ENCODE assay signal across 8 cellular contexts in genomic region chr4:99946346-99947189, GRCh38. TPM values are rescaled to one million over a fixed set of nuclear protein-coding genes. Genes with fewer than 3 reads are reported as not detected.
A peak's percentile ranks its signal among the peaks of the same experiment; 100 is the strongest.
DNase-seq lines count a peak whose midpoint lies in the region; ATAC-seq lines count a peak whose summit lies in the region.

DNAJB14 (minus strand) TSS chr4:99946618; CDS start chr4:99946571, 47 bp downstream.

- H4K91ac ChIP-seq in mesenchymal stem cell (ENCODE audit: low read length) = peak within 1 kb of the TSS; percentile 85

- peaks cover 26 to 42% of the 10 kb centered on the region in 2 donors for H3K4me1 Mint-ChIP-seq in effector memory CD8-positive, alpha-beta T cell (ENCODE audit: low read depth in 2 of 2)

- 1% methylated on average over 55 of the region's 87 CpGs for WGBS in mesenchymal stem cell

- H3K27me3 Mint-ChIP-seq in effector memory CD8-positive, alpha-beta T cell = no peaks in the 10 kb centered on the region

- peak within 1 kb of the TSS; percentile 81 for H2BK120ac ChIP-seq in mesenchymal stem cell (ENCODE audit: low read depth, low read length)

- H3K9ac ChIP-seq in mesenchymal stem cell (ENCODE audit: low read length) = peak within 1 kb of the TSS; percentile 96

- ATAC-seq in GM19025 (IDR thresholded peaks at IDR 0.05; ENCODE audit: low read depth, unreplicated experiment) (peak; percentile 45), HG03280 (IDR thresholded peaks at IDR 0.05; ENCODE audit: unreplicated experiment) (peak; percentile 43)
- ATAC-seq in effector memory CD8-positive, alpha-beta T cell (replicated peaks) = peak; percentile 55

- H3K27me3 ChIP-seq in mesenchymal stem cell (ENCODE audit: control insufficient read depth in 1 of 2, insufficient read depth in 1 of 2, low read length in 2 of 2) = no peaks in the 10 kb centered on the region

- H3K9me3 Mint-ChIP-seq in effector memory CD8-positive, alpha-beta T cell = no peaks in the 10 kb centered on the region

- peak within 1 kb of the TSS; percentile 77 for H2BK15ac ChIP-seq in mesenchymal stem cell (ENCODE audit: low read depth, poor library complexity, severe bottlenecking)

- H3K4ac ChIP-seq in mesenchymal stem cell (ENCODE audit: low read depth in 1 of 2, low read length in 2 of 2) = peak within 1 kb of the TSS; percentile 97

- DNase-seq in Ammon's horn (ENCODE audit: low spot score) = peak; percentile 81
- peak; percentile 77 for DNase-seq in NCI-H82 (lab: John Stamatoyannopoulos, UW)
- DNase-seq in activated CD8-positive, alpha-beta memory T cell treated with anti-CD3 and anti-CD28 coated beads for 24 hours = peak; percentile 89
- DNase-seq in effector memory CD8-positive, alpha-beta T cell = peak; percentile 74 to 77 (median 75)
- DNase-seq in mesenchymal stem cell = peak; percentile 77
- peak; percentile 73 for DNase-seq in stimulated activated CD8-positive, alpha-beta memory T cell treated with anti-CD3 and anti-CD28 coated beads, Interleukin-12 subunit alpha, Interleukin-12 subunit beta, amount 100 ng/mL, for 4 hours (ENCODE audit: low read depth)

- peak within 1 kb of the TSS; percentile 93 for H2AFZ ChIP-seq in mesenchymal stem cell (ENCODE audit: low read depth, low read length)

- peak within 1 kb of the TSS; percentile 85 for H3K4me2 ChIP-seq in mesenchymal stem cell (ENCODE audit: low read length, poor library complexity, severe bottlenecking)

- peaks cover 4% of the 10 kb centered on the region for H3K4me1 ChIP-seq in mesenchymal stem cell (ENCODE audit: control insufficient read depth, insufficient read depth, low read depth, low read length)

- H3K27ac ChIP-seq in mesenchymal stem cell (ENCODE audit: low read length, poor library complexity, severe bottlenecking) = peak within 1 kb of the TSS; percentile 92

- peak within 1 kb of the TSS; percentile 83 to 85 for H3K4me3 ChIP-seq in mesenchymal stem cell (ENCODE audit: insufficient read depth in 1 of 2, low read depth in 1 of 2, low read length in 2 of 2)

- H2AK5ac ChIP-seq in mesenchymal stem cell (ENCODE audit: low read length, severe bottlenecking) = peak within 1 kb of the TSS; percentile 52

- H2BK5ac ChIP-seq in mesenchymal stem cell (ENCODE audit: low read depth, low read length, poor library complexity, severe bottlenecking) = peak within 1 kb of the TSS; percentile 75

- H3K36me3 ChIP-seq in mesenchymal stem cell (ENCODE audit: control insufficient read depth in 1 of 2, insufficient read depth in 2 of 2, low read depth in 1 of 2, low read length in 2 of 2) = peaks cover 2 to 17% of the 10 kb centered on the region in 2 experiments

- peak within 1 kb of the TSS; percentile 84 to 93 for H3K18ac ChIP-seq in mesenchymal stem cell (ENCODE audit: low read depth in 1 of 2, low read length in 2 of 2)

- no peaks in the 10 kb centered on the region for H3K79me1 ChIP-seq in mesenchymal stem cell (replicated peaks; ENCODE audit: low read length, poor library complexity, severe bottlenecking)

- H2BK12ac ChIP-seq in mesenchymal stem cell (ENCODE audit: low read length in 2 of 2) = peak within 1 kb of the TSS; percentile 14 to 73

- H3K23ac ChIP-seq in mesenchymal stem cell (ENCODE audit: low read length in 2 of 2) = peak within 1 kb of the TSS in 1 of 2 experiments; percentile 70

- H3K27ac Mint-ChIP-seq in effector memory CD8-positive, alpha-beta T cell = peak within 1 kb of the TSS; percentile 95 to 97

- H3K14ac ChIP-seq in mesenchymal stem cell (ENCODE audit: low read length in 2 of 2) = peak within 1 kb of the TSS; percentile 90 to 94

- H4K8ac ChIP-seq in mesenchymal stem cell (ENCODE audit: low read length) = peak within 1 kb of the TSS; percentile 98

- H3K9me3 ChIP-seq in mesenchymal stem cell (ENCODE audit: control insufficient read depth, low read length) = no peaks in the 10 kb centered on the region

- peaks cover 9% of the 10 kb centered on the region for H3K36me3 Mint-ChIP-seq in effector memory CD8-positive, alpha-beta T cell (ENCODE audit: insufficient read depth)

- H3K4me3 Mint-ChIP-seq in effector memory CD8-positive, alpha-beta T cell = peak within 1 kb of the TSS; percentile 98 to 99

RNA-seq across cellular contexts. Expression of gene DNAJB14, which starts in this region (rescaled TPM):
- 31.4 TPM for polyA plus RNA-seq in mesenchymal stem cell (2013, experiment 1 of 2)
- polyA plus RNA-seq in mesenchymal stem cell (2013, experiment 2 of 2) = 32.4 TPM

Comparison
In these comparisons a context has a peak if more than half of its experiments do, and no peak if none do; other contexts are left out.
1. Peak in every context shown above with its lines: DNase-seq, ATAC-seq, H3K4me3 ChIP-seq and H3K27ac ChIP-seq.